In the genomic region with DNA sequence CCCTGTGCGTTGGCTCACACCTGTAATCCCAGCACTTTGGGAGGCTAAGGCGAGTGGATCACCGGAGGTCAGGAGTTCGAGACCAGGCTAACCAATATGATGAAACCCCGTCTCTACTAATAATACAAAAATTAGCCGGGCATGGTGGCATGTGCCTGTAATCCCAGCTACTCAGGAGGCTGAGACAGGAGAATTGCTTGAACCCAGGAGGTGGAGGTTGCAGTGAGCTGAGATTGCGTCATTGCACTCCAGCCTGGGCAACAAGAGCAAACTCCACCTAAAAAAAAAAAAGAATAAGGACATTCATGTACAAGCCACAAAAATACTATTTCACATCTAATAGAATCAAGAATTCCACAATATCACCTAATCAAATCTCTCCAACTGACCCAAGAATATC, we compare ENCODE assay signal across 6 cellular contexts. TPM values are rescaled to one million over a fixed set of nuclear protein-coding genes. Genes with fewer than 3 reads are reported as not detected.
"Had no signal": no experiment of that assay in that cellular context is flagged by ENCODE, and none has a peak within 500 bp of the region (broad histone marks: within the 10 kb centered on the region; RNA-seq: fewer than 3 reads in every experiment).

No MANE protein-coding gene starts in this region.

RNA-seq across cellular contexts. Expression of a gene that starts 38.2 kb away (rescaled TPM):
- total RNA-seq: colonic mucosa, esophagus mucosa, glomerular endothelial cell, kidney epithelial cell, left ventricle myocardium superior, lung microvascular endothelial cell had no signal
